In the genomic region with DNA sequence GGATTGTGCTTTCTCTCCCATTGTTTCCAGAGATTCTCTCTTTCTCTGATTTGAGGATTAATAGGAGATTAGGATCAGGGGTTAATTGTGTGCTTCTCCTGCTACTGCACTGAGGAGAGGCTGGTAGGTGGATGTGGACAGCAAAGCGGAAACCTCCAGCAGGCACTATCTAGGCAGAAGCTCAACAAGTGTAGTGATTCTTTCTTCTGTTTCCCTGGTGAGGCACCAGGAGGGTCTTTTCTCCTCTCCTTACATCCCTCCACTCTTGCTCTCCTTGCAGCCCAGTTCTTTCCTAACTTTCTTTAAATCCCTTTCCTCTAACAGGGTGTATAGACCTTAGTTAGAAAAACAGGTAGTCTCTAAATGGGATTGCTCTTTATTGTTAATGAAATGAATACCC, we compare ENCODE assay signal across 16 cellular contexts. TPM values are rescaled to one million over a fixed set of nuclear protein-coding genes. Genes with fewer than 3 reads are reported as not detected.
DNase-seq lines count a peak whose midpoint lies in the region; ATAC-seq and TF ChIP-seq lines count a peak whose summit lies in the region.
"Had no signal": no experiment of that assay in that cellular context is flagged by ENCODE, and none has a peak within 500 bp of the region (broad histone marks: within the 10 kb centered on the region; RNA-seq: fewer than 3 reads in every experiment).

No MANE protein-coding gene starts in this region.

- ATAC-seq in Right ventricle myocardium inferior, result no peak
- no peak for ATAC-seq in HG02885 (IDR thresholded peaks at IDR 0.05; ENCODE audit: poor library complexity, unreplicated experiment)

- TF ChIP-seq POLR2A in uterus (IDR thresholded peaks at IDR 0.05), result no peak

- no peak for DNase-seq in left ventricle myocardium inferior
- no peak for DNase-seq in Right ventricle myocardium inferior (ENCODE audit: missing footprints)
- DNase-seq in coronary artery (ENCODE audit: low spot score), result no peak
- peak; percentile 67 for DNase-seq in neural progenitor cell (ENCODE audit: low spot score)
- no peak for DNase-seq in uterus
- no peak for DNase-seq in KG1 (lab: John Stamatoyannopoulos, UW)
- DNase-seq in T-helper 1 cell, result no peak
- DNase-seq: activated CD4-positive, alpha-beta memory T cell treated with anti-CD3 and anti-CD28 coated beads, Interleukin-2, amount 10 ng/mL, durations not matched to agents 7 days and 5 days; amygdala; nucleus accumbens; stimulated activated CD4-positive, alpha-beta T cell treated with anti-CD3 and anti-CD28 coated beads, Interleukin-4, amount 100 ng/mL, for 4 hours had no signal

- peaks cover 17% of the 10 kb centered on the region for H3K27me3 Mint-ChIP-seq in neural progenitor cell (ENCODE audit: insufficient read depth, low read depth)

- no peaks in the 10 kb centered on the region for H3K27me3 ChIP-seq in left ventricle myocardium inferior (ENCODE audit: low read depth)
- H3K27me3 ChIP-seq in neural progenitor cell, result peaks cover 70% of the 10 kb centered on the region
- H3K27me3 ChIP-seq in uterus, result no peaks in the 10 kb centered on the region

- intact Hi-C loops in left ventricle myocardium inferior (cut with micrococcal nuclease), result loop anchor here (10.0 kb wide), 1 partner anchor 127 kb away; no protein-coding TSS in a partner anchor
- intact Hi-C loops in Right ventricle myocardium inferior (cut with DNase I), result loop anchor here (2.0 to 5.0 kb wide), 3 partner anchors 21 to 203 kb away; no protein-coding TSS in a partner anchor
- intact Hi-C loops in uterus (cut with DNase I; ENCODE audit: low total_unique reads), result loop anchor here (5.0 kb wide), 1 partner anchor 205 kb away; no protein-coding TSS in a partner anchor

- H3K4me3 ChIP-seq in left ventricle myocardium inferior (no peak overlapping the region), coronary artery (peak overlapping the region; percentile 97), neural progenitor cell (peak overlapping the region; percentile 70), uterus (no peak overlapping the region)

- TF ChIP-seq CTCF in left ventricle myocardium inferior (IDR thresholded peaks at IDR 0.05; ENCODE audit: borderline replicate concordance) (no peak), coronary artery (IDR thresholded peaks at IDR 0.05) (no peak), neural progenitor cell (IDR thresholded peaks at IDR 0.05) (no peak), uterus (IDR thresholded peaks at IDR 0.05) (no peak)

- peaks cover 14% of the 10 kb centered on the region for H4K20me1 ChIP-seq in neural progenitor cell (ENCODE audit: low read depth)

- H3K36me3 ChIP-seq in left ventricle myocardium inferior, result peaks cover 13% of the 10 kb centered on the region
- no peaks in the 10 kb centered on the region for H3K36me3 ChIP-seq in neural progenitor cell
- no peaks in the 10 kb centered on the region for H3K36me3 ChIP-seq in uterus
- H3K36me3 ChIP-seq: transverse colon had no signal

- no peak overlapping the region for H3K9ac ChIP-seq in neural progenitor cell
- H3K9ac ChIP-seq: KMS-11 had no signal

- peak overlapping the region; percentile 59 for H3K27ac Mint-ChIP-seq in neural progenitor cell
- H3K27ac Mint-ChIP-seq: activated CD4-positive, alpha-beta memory T cell treated with anti-CD3 and anti-CD28 coated beads, Interleukin-2, amount 10 ng/mL, durations not matched to agents 7 days and 5 days had no signal

- no peaks in the 10 kb centered on the region for H3K9me3 Mint-ChIP-seq in neural progenitor cell
- H3K9me3 Mint-ChIP-seq: activated CD4-positive, alpha-beta memory T cell treated with anti-CD3 and anti-CD28 coated beads, Interleukin-2, amount 10 ng/mL, durations not matched to agents 7 days and 5 days had no signal

- peaks cover 28% of the 10 kb centered on the region for H3K79me2 ChIP-seq in neural progenitor cell (ENCODE audit: low read depth)

- H3K4me1 Mint-ChIP-seq in neural progenitor cell, result peaks cover 57% of the 10 kb centered on the region

- H3K27ac ChIP-seq in left ventricle myocardium inferior (replicated peaks), result peak overlapping the region; percentile 100
- H3K27ac ChIP-seq in coronary artery, result peak overlapping the region in 1 of 2 donors; percentile 99
- peak overlapping the region; percentile 51 for H3K27ac ChIP-seq in neural progenitor cell
- H3K27ac ChIP-seq in uterus, result peak overlapping the region; percentile 99 to 100
- H3K27ac ChIP-seq: KMS-11 had no signal

- H3K4me1 ChIP-seq in left ventricle myocardium inferior, result peaks cover 63% of the 10 kb centered on the region
- H3K4me1 ChIP-seq in neural progenitor cell, result peaks cover 39% of the 10 kb centered on the region
- peaks cover 0 to 2% of the 10 kb centered on the region in 2 donors for H3K4me1 ChIP-seq in uterus

- peak overlapping the region; percentile 46 for H2AFZ ChIP-seq in neural progenitor cell (replicated peaks)

- peaks cover 40% of the 10 kb centered on the region for H3F3A ChIP-seq in neural progenitor cell (ENCODE audit: low read depth)

- no peaks in the 10 kb centered on the region for H3K36me3 Mint-ChIP-seq in neural progenitor cell

- peak overlapping the region; percentile 86 for H3K4me3 Mint-ChIP-seq in neural progenitor cell

- H3K9me3 ChIP-seq in left ventricle myocardium inferior (replicated peaks) (no peaks in the 10 kb centered on the region), neural progenitor cell (ENCODE audit: low read depth) (no peaks in the 10 kb centered on the region), uterus (no peaks in the 10 kb centered on the region)
- H3K9me3 ChIP-seq: transverse colon had no signal

- H3K4me2 ChIP-seq in neural progenitor cell, result peak overlapping the region; percentile 98
- H3K4me2 ChIP-seq: KMS-11 had no signal

RNA-seq across cellular contexts. Expression of a gene that starts 1.9 kb away (rescaled TPM):
- 64.5 TPM for total RNA-seq in left ventricle myocardium inferior
- 78.1 TPM for total RNA-seq in Right ventricle myocardium inferior
- total RNA-seq in neural progenitor cell (ENCODE audit: low replicate concordance), result 17.7 and 29.7 TPM in 2 replicates
- total RNA-seq in uterus, result 100 to 1,000 TPM in 3 of 4 donors, 10 to 100 TPM in 1; 25.5 to 302 (median 151) TPM
- total RNA-seq: Daoy, RPMI7951 had no signal

Comparison
In these comparisons a context has a peak if more than half of its experiments do, and no peak if none do; other contexts are left out.
1. H3K4me3 ChIP-seq: peak in coronary artery (single experiment) and neural progenitor cell (single experiment); none in left ventricle myocardium inferior (single experiment) and uterus (0 of 2).